20 cellular contexts compared by ENCODE assay signal in genomic region chr2:187548658-187549057, GRCh38. TPM values are rescaled to one million over a fixed set of nuclear protein-coding genes. Genes with fewer than 3 reads are reported as not detected.
A peak's percentile ranks its signal among the peaks of the same experiment; 100 is the strongest.
DNase-seq lines count a peak whose midpoint lies in the region; ATAC-seq and TF ChIP-seq lines count a peak whose summit lies in the region.
"Had no signal": no experiment of that assay in that cellular context is flagged by ENCODE, and none has a peak within 500 bp of the region (broad histone marks: within the 10 kb centered on the region; RNA-seq: fewer than 3 reads in every experiment).

No MANE protein-coding gene starts in this region.

- H3K9me3 ChIP-seq in right atrium auricular region, result no peaks in the 10 kb centered on the region
- no peaks in the 10 kb centered on the region for H3K9me3 ChIP-seq in psoas muscle
- no peaks in the 10 kb centered on the region for H3K9me3 ChIP-seq in vagina

- TF ChIP-seq POLR2A in vagina (IDR thresholded peaks at IDR 0.05), result no peak

- no peak for DNase-seq in right atrium auricular region (ENCODE audit: low spot score)
- no peak for DNase-seq in Right ventricle myocardium superior
- peak; percentile 70 for DNase-seq in fibroblast of peridontal ligament (ENCODE audit: extremely low read depth)
- DNase-seq in psoas muscle, result no peak
- no peak for DNase-seq in vagina (ENCODE audit: extremely low spot score in 2 of 2)
- no peak for DNase-seq in stimulated activated naive CD4-positive, alpha-beta T cell treated with Interleukin-2 at 50 U/mL for 16 hours (lab: John Stamatoyannopoulos, UW)
- no peak for DNase-seq in NCI-H526 treated with DMSO at 0.1 percent for 48 hours (lab: John Stamatoyannopoulos, UW)
- no peak for DNase-seq in DMS79 (lab: John Stamatoyannopoulos, UW)
- DNase-seq: ACHN; activated CD4-positive, alpha-beta T cell treated with anti-CD3 and anti-CD28 coated beads, Interleukin-2, amount 50 U/mL, for 48 hours; activated T-cell treated with anti-CD3 and anti-CD28 coated beads, Interleukin-2, amount 50 U/mL, for 1 hour; CD4-positive, CD25-positive, alpha-beta regulatory T cell; DMS79 treated with DMSO at 0.1 percent for 48 hours; HCEC 1CT; hippocampal formation; kidney glomerular epithelial cell; NCI-H1105; NCI-H2171; NCI-H774 had no signal

- H3K4me3 ChIP-seq in right atrium auricular region (no peak overlapping the region), psoas muscle (peak overlapping the region; percentile 72), vagina (no peak overlapping the region)

- H3K4me1 ChIP-seq in right atrium auricular region (peaks cover 0 to 19% of the 10 kb centered on the region in 2 donors), psoas muscle (peaks cover 45% of the 10 kb centered on the region), vagina (peaks cover 35% of the 10 kb centered on the region)

- H3K27me3 ChIP-seq in right atrium auricular region, result no peaks in the 10 kb centered on the region
- no peaks in the 10 kb centered on the region for H3K27me3 ChIP-seq in psoas muscle (ENCODE audit: insufficient read depth in 3 of 3, low read length in 2 of 3)
- no peaks in the 10 kb centered on the region for H3K27me3 ChIP-seq in vagina

- no peaks in the 10 kb centered on the region for H3K36me3 ChIP-seq in right atrium auricular region
- peaks cover 2 to 3% of the 10 kb centered on the region in 2 donors for H3K36me3 ChIP-seq in psoas muscle (ENCODE audit: insufficient read depth in 1 of 2, low read depth in 1 of 2)
- H3K36me3 ChIP-seq in vagina, result no peaks in the 10 kb centered on the region

- ATAC-seq in Right ventricle myocardium superior (ENCODE audit: poor library complexity), result no peak
- no peak for ATAC-seq in psoas muscle

- H3K27ac ChIP-seq in right atrium auricular region (peak overlapping the region; percentile 30 to 66), psoas muscle (peak overlapping the region; percentile 67), vagina (peak overlapping the region; percentile 75)
- H3K27ac ChIP-seq: KMS-11 had no signal

- no peak for TF ChIP-seq CTCF in right atrium auricular region (IDR thresholded peaks at IDR 0.05)
- TF ChIP-seq CTCF in psoas muscle (IDR thresholded peaks at IDR 0.05), result no peak
- TF ChIP-seq CTCF in vagina (IDR thresholded peaks at IDR 0.05), result no peak

- intact Hi-C loops in Right ventricle myocardium superior (cut with DNase I), result no loop called here
- intact Hi-C loops in psoas muscle (cut with DNase I), result no loop called here
- intact Hi-C loops in vagina (cut with DNase I), result no loop called here

RNA-seq across cellular contexts. Expression of gene TFPI, which starts 5.6 kb away (rescaled TPM):
- total RNA-seq in right atrium auricular region (10 to 100 TPM; 43.6 to 58.2 TPM), Right ventricle myocardium superior (24.3 TPM), psoas muscle (10 to 100 TPM; 24.1 to 84.6 (median 45.4) TPM), vagina (68.8 TPM)
- polyA plus RNA-seq in psoas muscle, result 10 to 100 TPM; 15.0 to 96.0 (median 15.5) TPM
- polyA plus RNA-seq: CD4-positive, CD25-positive, alpha-beta regulatory T cell had no signal
